25 cellular contexts compared by ENCODE assay signal in the genomic region with DNA sequence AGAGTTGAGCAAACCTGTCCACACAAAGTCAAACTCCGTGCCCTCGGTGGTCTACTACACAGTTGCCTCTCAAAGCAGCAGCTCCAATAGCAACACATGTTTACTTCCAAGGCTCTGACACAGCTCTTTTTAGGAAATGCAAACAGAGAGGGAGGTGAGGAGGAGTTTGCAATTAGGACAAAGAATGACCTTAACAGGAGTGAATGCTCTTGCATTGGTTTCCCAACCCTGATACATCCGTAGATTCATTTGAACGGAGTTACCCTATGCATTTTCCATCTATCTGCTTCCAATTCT.
"Had no signal": no experiment of that assay in that cellular context is flagged by ENCODE, and none has a peak within 500 bp of the region (broad histone marks: within the 10 kb centered on the region; RNA-seq: fewer than 3 reads in every experiment).

No MANE protein-coding gene starts in this region.

- H3K36me3 ChIP-seq: esophagus squamous epithelium, gastrocnemius medialis, heart right ventricle, left lung, lower lobe of right lung had no signal

- H3K27ac Mint-ChIP-seq: dendritic cell treated with granulocyte-macrophage colony-stimulating factor and Interleukin-4, amounts not matched to agents 40 ng/mL and 50 ng/mL, for 4 days; effector memory CD8-positive, alpha-beta T cell; endodermal cell; mesothelial cell of epicardium; naive thymus-derived CD4-positive, alpha-beta T cell had no signal

- FAIRE-seq: colon, endometrium, islet of Langerhans, keratinocyte had no signal

- H3K36me3 Mint-ChIP-seq: mesothelial cell of epicardium had no signal

- H3K27me3 ChIP-seq: esophagus squamous epithelium, gastrocnemius medialis, left lung had no signal

- H3K9me3 Mint-ChIP-seq: dendritic cell treated with granulocyte-macrophage colony-stimulating factor and Interleukin-4, amounts not matched to agents 40 ng/mL and 50 ng/mL, for 4 days; effector memory CD8-positive, alpha-beta T cell had no signal

- H3K9me3 ChIP-seq: esophagus squamous epithelium, gastrocnemius medialis, heart right ventricle, left lung, lower lobe of right lung, mucosa of descending colon had no signal

- H3K4me1 Mint-ChIP-seq: endodermal cell, mesothelial cell of epicardium had no signal

- H3K4me1 ChIP-seq: esophagus squamous epithelium, gastrocnemius medialis, heart right ventricle, left lung, lower lobe of right lung had no signal

- H3K4me3 Mint-ChIP-seq: dendritic cell treated with granulocyte-macrophage colony-stimulating factor and Interleukin-4, amounts not matched to agents 40 ng/mL and 50 ng/mL, for 4 days; effector memory CD8-positive, alpha-beta T cell; endodermal cell; mesothelial cell of epicardium; naive thymus-derived CD4-positive, alpha-beta T cell had no signal

- H3K4me3 ChIP-seq: coronary artery, esophagus squamous epithelium, gastrocnemius medialis, heart right ventricle, left lung, lower lobe of right lung, mucosa of descending colon had no signal

- ATAC-seq: effector memory CD8-positive, alpha-beta T cell; esophagus mucosa; gastrocnemius medialis; heart right ventricle; left cardiac atrium; left lung; left ventricle myocardium superior; lower lobe of right lung; mucosa of descending colon; naive thymus-derived CD4-positive, alpha-beta T cell had no signal

- H3K27me3 Mint-ChIP-seq: dendritic cell treated with granulocyte-macrophage colony-stimulating factor and Interleukin-4, amounts not matched to agents 40 ng/mL and 50 ng/mL, for 4 days had no signal

- H3K27ac ChIP-seq: coronary artery, epithelial cell of prostate, esophagus squamous epithelium, gastrocnemius medialis, heart right ventricle, left lung, lower lobe of right lung had no signal

- DNase-seq: effector CD8-positive, alpha-beta T cell; effector memory CD8-positive, alpha-beta T cell; endodermal cell; esophagus squamous epithelium; foreskin melanocyte; gastrocnemius medialis; glutamatergic neuron; heart right ventricle; hippocampal formation; left cardiac atrium; left lung; left ventricle myocardium superior; lower lobe of right lung; mesenchymal stem cell; naive thymus-derived CD4-positive, alpha-beta T cell had no signal
